In genomic region chr4:48275247-48275646, GRCh38 we compare ENCODE assay signal across 1 cellular context.
TF ChIP-seq lines count a peak whose summit lies in the region.

No MANE protein-coding gene starts in this region.

TF ChIP-seq in HepG2, 621 proteins besides CTCF, POLR2A, EP300 and RAD21 (continued from another document):
- no peak for TF ChIP-seq FOXP4 (CRISPR knock-in tag; IDR thresholded peaks at IDR 0.05)
- TF ChIP-seq ZBTB43 (CRISPR knock-in tag; conservative IDR thresholded peaks at IDR 0.05), result no peak
